In the genomic region with DNA sequence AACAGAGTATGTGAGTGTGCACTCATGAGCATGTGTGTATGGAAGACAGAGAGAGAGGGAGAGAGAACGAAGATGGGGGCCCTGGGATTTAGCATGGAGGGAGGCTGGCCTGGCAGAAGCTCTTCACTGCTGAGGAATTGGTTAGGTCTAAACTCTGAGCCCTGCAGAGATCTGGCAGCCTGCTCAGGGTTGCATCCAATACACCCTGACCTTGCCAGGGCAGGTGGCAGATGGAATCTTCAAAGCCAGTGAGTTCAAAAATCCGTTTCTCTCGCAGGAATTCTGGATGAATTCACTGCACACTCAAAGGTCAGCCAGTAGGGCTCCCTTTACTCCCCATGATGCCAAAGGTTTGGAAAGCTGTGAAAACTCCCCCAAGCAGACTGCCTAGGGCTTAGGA, we compare ENCODE assay signal across 20 cellular contexts.
"Had no signal": no experiment of that assay in that cellular context is flagged by ENCODE, and none has a peak within 500 bp of the region (broad histone marks: within the 10 kb centered on the region; RNA-seq: fewer than 3 reads in every experiment).

No MANE protein-coding gene starts in this region.

- H3K9me3 ChIP-seq: esophagus squamous epithelium, gastrocnemius medialis, heart right ventricle, left lung, lower lobe of right lung had no signal

- H3K27ac ChIP-seq: coronary artery, esophagus squamous epithelium, gastrocnemius medialis, heart right ventricle, left lung, lower lobe of right lung had no signal

- ATAC-seq: gastrocnemius medialis; heart right ventricle; left cardiac atrium; left lung; left ventricle myocardium superior; lower lobe of right lung; naive thymus-derived CD4-positive, alpha-beta T cell had no signal

- H3K27me3 ChIP-seq: dorsolateral prefrontal cortex, esophagus squamous epithelium, gastrocnemius medialis had no signal

- H3K4me1 ChIP-seq: esophagus squamous epithelium, gastrocnemius medialis, heart right ventricle, left lung, lower lobe of right lung had no signal

- H3K4me3 ChIP-seq: coronary artery, dorsolateral prefrontal cortex, esophagus squamous epithelium, gastrocnemius medialis, heart right ventricle, left lung, lower lobe of right lung had no signal

- DNase-seq: dermis blood vessel endothelial cell; effector CD4-positive, alpha-beta T cell; effector memory CD4-positive, alpha-beta T cell; esophagus squamous epithelium; foreskin fibroblast; foreskin melanocyte; gastrocnemius medialis; glutamatergic neuron; head of caudate nucleus; heart right ventricle; hippocampal formation; left cardiac atrium; left lung; left ventricle myocardium superior; lower lobe of right lung; mesenchymal stem cell; midbrain; naive thymus-derived CD4-positive, alpha-beta T cell had no signal

- H3K36me3 Mint-ChIP-seq: naive thymus-derived CD4-positive, alpha-beta T cell had no signal

- H3K36me3 ChIP-seq: esophagus squamous epithelium, gastrocnemius medialis, heart right ventricle, left lung, lower lobe of right lung had no signal
